ENCODE assay signal across 1 cellular context in genomic region chr11:911031-911889, GRCh38.
A peak's percentile ranks its signal among the peaks of the same experiment; 100 is the strongest.
TF ChIP-seq lines count a peak whose summit lies in the region.

No MANE protein-coding gene starts in this region.

TF ChIP-seq in K562, 482 proteins besides CTCF, POLR2A, EP300 and RAD21 (continued from another document and continues in another):
- TF ChIP-seq MGA (IDR thresholded peaks at IDR 0.05) = peak; percentile 94
- TF ChIP-seq ZBTB33 (CRISPR knock-in tag; IDR thresholded peaks at IDR 0.05) = 0 out of 2 replicates have a peak, but pooled peaks have one; percentile 14
- TF ChIP-seq E2F6 (IDR thresholded peaks at IDR 0.05; ENCODE audit: borderline replicate concordance in 1 of 2, extremely low read depth in 1 of 2, insufficient read depth in 1 of 2, insufficient read length in 1 of 2, low read depth in 1 of 2, low read length in 1 of 2, poor library complexity in 1 of 2, severe bottlenecking in 1 of 2) = peak; percentile 67 to 90
- TF ChIP-seq ZNF592 (IDR thresholded peaks at IDR 0.05) = peak; percentile 73
- TF ChIP-seq GABPB1 (CRISPR knock-in tag; IDR thresholded peaks at IDR 0.05) = no peak
- TF ChIP-seq ZNF431 (CRISPR knock-in tag; IDR thresholded peaks at IDR 0.05) = peak; percentile 48
- no peak for TF ChIP-seq CCNT2 (IDR thresholded peaks at IDR 0.05; ENCODE audit: borderline replicate concordance, extremely low read depth, insufficient read length, low read depth, low read length)
- TF ChIP-seq ZNF830 (CRISPR knock-in tag; IDR thresholded peaks at IDR 0.05) = no peak
- TF ChIP-seq NRF1 (conservative IDR thresholded peaks at IDR 0.05 in 1 of 2, IDR thresholded peaks at IDR 0.05 in 1 of 2) = peak; percentile 54 to 57
- TF ChIP-seq YY1 (IDR thresholded peaks at IDR 0.05; ENCODE audit: borderline replicate concordance in 1 of 3, control insufficient read depth in 1 of 3, extremely low read depth in 1 of 3, insufficient read depth in 3 of 3, insufficient read length in 1 of 3, insufficient replicate concordance in 2 of 3, low read depth in 1 of 3, low read length in 2 of 3) = peak; percentile 8 to 49 (median 14)
- TF ChIP-seq RBBP5 (IDR thresholded peaks at IDR 0.05; ENCODE audit: borderline replicate concordance, insufficient read depth, low read length, poor library complexity, severe bottlenecking) = peak; percentile 24
- peak; percentile 41; the same call in 1 of the 2 replicates for TF ChIP-seq POLR2AphosphoS5 (IDR thresholded peaks at IDR 0.05; ENCODE audit: control insufficient read depth, insufficient read depth, low read depth, low read length)
- peak; percentile 53; the same call in 1 of the 2 replicates for TF ChIP-seq CBFB (CRISPR knock-in tag; IDR thresholded peaks at IDR 0.05)
- peak; percentile 79; the same call in 1 of the 2 replicates for TF ChIP-seq KDM2B (CRISPR knock-in tag; IDR thresholded peaks at IDR 0.05)
- TF ChIP-seq CTCFL (IDR thresholded peaks at IDR 0.05; ENCODE audit: borderline replicate concordance, insufficient read depth, low read depth, low read length, poor library complexity, severe bottlenecking) = peak; percentile 16
- TF ChIP-seq HDAC1 (IDR thresholded peaks at IDR 0.05) = peak in 1 of 2 experiments; percentile 61; a peak in 1 of 4 replicates
- no peak; the same call in 1 of the 2 replicates for TF ChIP-seq FOSL1 (tag; conservative IDR thresholded peaks at IDR 0.05)
- TF ChIP-seq TAF1 (IDR thresholded peaks at IDR 0.05; ENCODE audit: control insufficient read depth, extremely low read depth, insufficient read depth, low read length, severe bottlenecking) = peak; percentile 32
- peak; percentile 33 to 46; a peak in 2 of 4 replicates for TF ChIP-seq MAZ (CRISPR knock-in tag; conservative IDR thresholded peaks at IDR 0.05 in 1 of 2, IDR thresholded peaks at IDR 0.05 in 1 of 2)
